In genomic region chr1:40786995-40787705, GRCh38 we compare ENCODE assay signal across 18 cellular contexts. TPM values are rescaled to one million over a fixed set of nuclear protein-coding genes. Genes with fewer than 3 reads are reported as not detected.
A peak's percentile ranks its signal among the peaks of the same experiment; 100 is the strongest.
DNase-seq lines count a peak whose midpoint lies in the region; FAIRE-seq and TF ChIP-seq lines count a peak whose summit lies in the region.
"Had no signal": no experiment of that assay in that cellular context is flagged by ENCODE, and none has a peak within 500 bp of the region (broad histone marks: within the 10 kb centered on the region; RNA-seq: fewer than 3 reads in every experiment).

No MANE protein-coding gene starts in this region.

- no peak overlapping the region for H3K4me3 Mint-ChIP-seq in CD8-positive, alpha-beta memory T cell

- TF ChIP-seq POLR2A in sigmoid colon (IDR thresholded peaks at IDR 0.05), result no peak

- H3K9ac ChIP-seq in kidney (ENCODE audit: low read length in 2 of 2), result no peak overlapping the region

- H3K9me3 ChIP-seq in ascending aorta (no peaks in the 10 kb centered on the region), kidney (ENCODE audit: control insufficient read depth in 1 of 2, low read length in 2 of 2) (no peaks in the 10 kb centered on the region), sigmoid colon (no peaks in the 10 kb centered on the region)
- no peaks in the 10 kb centered on the region for H3K9me3 ChIP-seq in CD8-positive, alpha-beta memory T cell (ENCODE audit: low read length)
- H3K9me3 ChIP-seq: MG63 had no signal

- peak overlapping the region in 1 of 8 donors; percentile 81 for H3K27ac Mint-ChIP-seq in CD8-positive, alpha-beta memory T cell

- H3K9me3 Mint-ChIP-seq in CD8-positive, alpha-beta memory T cell, result no peaks in the 10 kb centered on the region

- in situ Hi-C loops in GM13976 (cut with MboI; ENCODE audit: low sequenced_read_pairs, unreplicated experiment), result no loop called here

- H3K4me3 ChIP-seq in ascending aorta, result no peak overlapping the region
- H3K4me3 ChIP-seq in kidney (ENCODE audit: low read length in 2 of 2), result no peak overlapping the region
- no peak overlapping the region for H3K4me3 ChIP-seq in sigmoid colon
- no peak overlapping the region for H3K4me3 ChIP-seq in CD8-positive, alpha-beta memory T cell (ENCODE audit: low read length)
- H3K4me3 ChIP-seq: MG63 had no signal

- H3K36me3 Mint-ChIP-seq in CD8-positive, alpha-beta memory T cell, result no peaks in the 10 kb centered on the region

- TF ChIP-seq CTCF in GM13976 (IDR thresholded peaks at IDR 0.05; ENCODE audit: borderline replicate concordance, control extremely low read depth, extremely low read depth, insufficient read depth, missing control alignments), result no peak
- no peak for TF ChIP-seq CTCF in ascending aorta (IDR thresholded peaks at IDR 0.05)
- no peak for TF ChIP-seq CTCF in kidney (IDR thresholded peaks at IDR 0.05; ENCODE audit: borderline replicate concordance, extremely low read depth, insufficient read depth)
- TF ChIP-seq CTCF in sigmoid colon (IDR thresholded peaks at IDR 0.05), result no peak

- peaks cover 14 to 36% of the 10 kb centered on the region in 2 donors for H3K4me1 ChIP-seq in ascending aorta
- H3K4me1 ChIP-seq in kidney (ENCODE audit: control insufficient read depth in 1 of 2, insufficient read depth in 1 of 2, low read depth in 1 of 2, low read length in 2 of 2), result peaks cover 0 to 8% of the 10 kb centered on the region in 2 donors
- H3K4me1 ChIP-seq in sigmoid colon, result peaks cover 3 to 92% (median 78%) of the 10 kb centered on the region in 4 donors
- no peaks in the 10 kb centered on the region for H3K4me1 ChIP-seq in CD8-positive, alpha-beta memory T cell (ENCODE audit: insufficient read depth, low read length)

- FAIRE-seq in kidney (lab: Jason Lieb, UNC), result no peak
- FAIRE-seq: GM12891, HepG2 had no signal

- CTCF ChIA-PET in CD8-positive, alpha-beta memory T cell (lab: Charles Lee), result interaction anchor here (1.3 to 3.5 kb wide), 2 partner anchors 9 to 13 kb away, joined by 3 to 21 read pairs; no protein-coding TSS in a partner anchor

- TF ChIP-seq EP300 in sigmoid colon (IDR thresholded peaks at IDR 0.05), result no peak

- peak; percentile 27 for DNase-seq in GM13976 (ENCODE audit: low spot score)
- no peak for DNase-seq in ascending aorta (ENCODE audit: low spot score in 2 of 2)
- peak; percentile 55 for DNase-seq in kidney
- DNase-seq in sigmoid colon, result no peak
- no peak for DNase-seq in activated T-cell treated with anti-CD3 and anti-CD28 coated beads, Interleukin-2, amount 50 U/mL, for 48 hours
- no peak for DNase-seq in NCI-H2107 (lab: John Stamatoyannopoulos, UW)
- no peak for DNase-seq in CD8-positive, alpha-beta memory T cell
- DNase-seq: C1 segment of cervical spinal cord, GF-D8, GOT3, MG63, NCI-H1105, NCI-H1694, NCI-H226, NCI-H526, SHP77 treated with DMSO at 0.1 percent for 48 hours had no signal

- H3K27ac ChIP-seq in ascending aorta (peak overlapping the region; percentile 82 to 91), kidney (ENCODE audit: low read depth in 2 of 2, low read length in 2 of 2) (no peak overlapping the region), sigmoid colon (peak overlapping the region; percentile 78 to 93 (median 86))
- no peak overlapping the region for H3K27ac ChIP-seq in CD8-positive, alpha-beta memory T cell (ENCODE audit: low read depth, low read length)

- POLR2A ChIA-PET in CD8-positive, alpha-beta memory T cell (lab: Charles Lee), result no interaction called here

- intact Hi-C loops in ascending aorta (cut with DNase I) (no loop called here), kidney (cut with DNase I) (no loop called here), sigmoid colon (cut with DNase I) (no loop called here)

- H3K36me3 ChIP-seq in ascending aorta (no peaks in the 10 kb centered on the region), kidney (ENCODE audit: control insufficient read depth in 1 of 2, insufficient read depth in 2 of 2, low read length in 2 of 2) (no peaks in the 10 kb centered on the region), sigmoid colon (no peaks in the 10 kb centered on the region)
- no peaks in the 10 kb centered on the region for H3K36me3 ChIP-seq in CD8-positive, alpha-beta memory T cell (ENCODE audit: insufficient read depth, low read length)
- H3K36me3 ChIP-seq: MG63 had no signal

- peaks cover 10 to 22% of the 10 kb centered on the region in 2 donors for H3K27me3 Mint-ChIP-seq in CD8-positive, alpha-beta memory T cell

- H3K27me3 ChIP-seq in ascending aorta, result no peaks in the 10 kb centered on the region
- no peaks in the 10 kb centered on the region for H3K27me3 ChIP-seq in sigmoid colon
- H3K27me3 ChIP-seq in CD8-positive, alpha-beta memory T cell (ENCODE audit: insufficient read depth, low read length, poor library complexity, severe bottlenecking), result peaks cover 4% of the 10 kb centered on the region
- H3K27me3 ChIP-seq: MG63 had no signal

- 82 to 95% methylated on average over 9 of the region's 9 CpGs for WGBS in sigmoid colon, 2 donors

- H3K4me1 Mint-ChIP-seq in CD8-positive, alpha-beta memory T cell, result peaks cover 5 to 12% (median 6%) of the 10 kb centered on the region in 3 donors

RNA-seq across cellular contexts. Expression of gene KCNQ4, which starts 3.6 kb away (rescaled TPM):
- total RNA-seq in ascending aorta (14.5 TPM), kidney (1.2 TPM), sigmoid colon (10 to 100 TPM in 1 of 4 donors, 1 to 10 TPM in 3; 4.8 to 10.8 (median 8.7) TPM)
- polyA plus RNA-seq in kidney (ENCODE audit: insufficient read depth, low read depth, low replicate concordance) (0.65 TPM), sigmoid colon (1 to 10 TPM in 1 of 3 donors, under 1 TPM in 1, not detected in 1; 0.60 to 2.6 TPM)
- total RNA-seq in CD8-positive, alpha-beta memory T cell, result under 1 TPM; 0.09 to 0.16 TPM
- polyA plus RNA-seq in CD8-positive, alpha-beta memory T cell, result not detected

Comparison
In these comparisons a context has a peak if more than half of its experiments do, and no peak if none do; other contexts are left out.
1. DNase-seq: peak in GM13976 (single experiment) and kidney (single experiment); none in ascending aorta (0 of 2), sigmoid colon (single experiment), activated T-cell treated with anti-CD3 and anti-CD28 coated beads, Interleukin-2, amount 50 U/mL, for 48 hours (0 of 2), NCI-H2107 (single experiment) and CD8-positive, alpha-beta memory T cell (0 of 5).
2. H3K27ac ChIP-seq: peak in ascending aorta (2 of 2) and sigmoid colon (4 of 4); none in kidney (0 of 2) and CD8-positive, alpha-beta memory T cell (single experiment).